Comparison of ENCODE assay signal across 15 cellular contexts in genomic region chr7:133339772-133340171, GRCh38.
DNase-seq lines count a peak whose midpoint lies in the region; ATAC-seq and TF ChIP-seq lines count a peak whose summit lies in the region.
"Had no signal": no experiment of that assay in that cellular context is flagged by ENCODE, and none has a peak within 500 bp of the region (broad histone marks: within the 10 kb centered on the region; RNA-seq: fewer than 3 reads in every experiment).

No MANE protein-coding gene starts in this region.

- H3K79me2 ChIP-seq in Karpas-422 (ENCODE audit: low read length), result peaks cover 14% of the 10 kb centered on the region
- H3K79me2 ChIP-seq in OCI-LY7 (ENCODE audit: insufficient read depth, low read depth, low read length), result no peaks in the 10 kb centered on the region; the same call in 1 of the 2 replicates

- H3K9me3 Mint-ChIP-seq in endodermal cell, result peaks cover 47% of the 10 kb centered on the region

- peak; percentile 5 for DNase-seq in CD1c-positive myeloid dendritic cell (ENCODE audit: extremely low spot score)
- DNase-seq in Karpas-422, result peak; percentile 63
- peak; percentile 5 for DNase-seq in OCI-LY7 (ENCODE audit: low spot score)
- no peak for DNase-seq in endodermal cell
- no peak for DNase-seq in substantia nigra (lab: John Stamatoyannopoulos, UW)
- no peak for DNase-seq in SHP77 (lab: John Stamatoyannopoulos, UW)
- DNase-seq in activated naive CD4-positive, alpha-beta T cell (lab: John Stamatoyannopoulos, UW), result no peak
- DNase-seq: 8988T; C1 segment of cervical spinal cord; CD4-positive, alpha-beta memory T cell; DMS79; IMR-90 had no signal

- TF ChIP-seq CTCF in OCI-LY7 (conservative IDR thresholded peaks at IDR 0.05; ENCODE audit: low read length), result no peak
- TF ChIP-seq CTCF in endodermal cell (conservative IDR thresholded peaks at IDR 0.05), result no peak

- BruUV-seq in OCI-LY7 (replicated peaks; lab: Mats Ljungman, UMichigan), result no TSS peak

- H3K9me3 ChIP-seq in Karpas-422 (ENCODE audit: low read length), result peaks cover 11% of the 10 kb centered on the region; the same call in 1 of the 2 replicates
- H3K9me3 ChIP-seq in OCI-LY7 (ENCODE audit: low read length), result peaks cover 17% of the 10 kb centered on the region; the same call in 1 of the 2 replicates
- peaks cover 47% of the 10 kb centered on the region for H3K9me3 ChIP-seq in endodermal cell (ENCODE audit: control insufficient read depth, low read length)

- H3K4me1 ChIP-seq in Karpas-422 (ENCODE audit: low read length) (no peaks in the 10 kb centered on the region), OCI-LY7 (ENCODE audit: insufficient read depth, low read length, poor library complexity, severe bottlenecking) (no peaks in the 10 kb centered on the region), endodermal cell (ENCODE audit: control insufficient read depth, insufficient read depth, low read length) (peaks cover 3% of the 10 kb centered on the region)

- H3K36me3 Mint-ChIP-seq in endodermal cell (ENCODE audit: low read depth), result peaks cover 50% of the 10 kb centered on the region

- no peak for ATAC-seq in HG03520 (IDR thresholded peaks at IDR 0.05; ENCODE audit: unreplicated experiment)
- ATAC-seq: HCT116 had no signal

- H3K4me3 ChIP-seq in Karpas-422 (ENCODE audit: low read length) (no peak overlapping the region), OCI-LY7 (ENCODE audit: low read depth, low read length, poor library complexity, severe bottlenecking) (no peak overlapping the region), endodermal cell (ENCODE audit: low read length) (peak overlapping the region; percentile 37)

- CTCF ChIA-PET in OCI-LY7 (lab: Charles Lee; ENCODE audit: unreplicated experiment), result no interaction called here

- H3K9ac ChIP-seq in Karpas-422 (ENCODE audit: low read length) (no peak overlapping the region), endodermal cell (ENCODE audit: extremely low read depth, low read length, poor library complexity, severe bottlenecking) (no peak overlapping the region)

- no peak overlapping the region for H3K4me3 Mint-ChIP-seq in endodermal cell
- H3K4me3 Mint-ChIP-seq: B cell had no signal

- POLR2A ChIA-PET in OCI-LY7 (lab: Charles Lee), result interaction anchor here (0.5 to 0.6 kb wide), 3 partner anchors 9 to 482 kb away, joined by 3 to 4 read pairs (median 4); no protein-coding TSS in a partner anchor

- H3K9me2 ChIP-seq in Karpas-422 (replicated peaks; ENCODE audit: insufficient read depth, low read length) (no peaks in the 10 kb centered on the region), OCI-LY7 (ENCODE audit: insufficient read depth, low read length) (no peaks in the 10 kb centered on the region)

- intact Hi-C loops in OCI-LY7 (cut with micrococcal nuclease; ENCODE audit: unreplicated experiment), result no loop called here

- no peak overlapping the region for H3K27ac Mint-ChIP-seq in endodermal cell
- H3K27ac Mint-ChIP-seq: B cell; CD4-positive, alpha-beta memory T cell had no signal

- peaks cover 33% of the 10 kb centered on the region for H3K4me1 Mint-ChIP-seq in endodermal cell
- H3K4me1 Mint-ChIP-seq: B cell had no signal

- H4K20me1 ChIP-seq in Karpas-422 (ENCODE audit: insufficient read depth, low read depth, low read length) (no peaks in the 10 kb centered on the region), OCI-LY7 (ENCODE audit: insufficient read depth, low read length) (no peaks in the 10 kb centered on the region)

- no peak overlapping the region for H2AFZ ChIP-seq in Karpas-422 (ENCODE audit: low read length)
- no peak overlapping the region for H2AFZ ChIP-seq in OCI-LY7 (ENCODE audit: low read length)

- no peaks in the 10 kb centered on the region for H3K27me3 Mint-ChIP-seq in endodermal cell (ENCODE audit: insufficient read depth)
- H3K27me3 Mint-ChIP-seq: B cell; CD4-positive, alpha-beta memory T cell had no signal

- H3K27me3 ChIP-seq in Karpas-422 (ENCODE audit: low read length) (no peaks in the 10 kb centered on the region), endodermal cell (ENCODE audit: control insufficient read depth, insufficient read depth, low read length, poor library complexity, severe bottlenecking) (no peaks in the 10 kb centered on the region)

- H3K27ac ChIP-seq in Karpas-422 (ENCODE audit: low read length) (no peak overlapping the region), OCI-LY7 (ENCODE audit: low read depth, low read length, poor library complexity, severe bottlenecking) (no peak overlapping the region), endodermal cell (ENCODE audit: low read depth, low read length) (no peak overlapping the region), substantia nigra (ENCODE audit: low read depth, low read length, poor library complexity, severe bottlenecking) (no peak overlapping the region)

- H3K36me3 ChIP-seq in Karpas-422 (ENCODE audit: insufficient read depth, low read length), result 0 out of 2 replicates have a peak, but pooled peaks cover 14% of the 10 kb centered on the region
- H3K36me3 ChIP-seq in OCI-LY7 (ENCODE audit: insufficient read depth, low read length), result peaks cover 6% of the 10 kb centered on the region; the same call in 1 of the 2 replicates
- H3K36me3 ChIP-seq in endodermal cell (ENCODE audit: control insufficient read depth, insufficient read depth, low read length), result peaks cover 17% of the 10 kb centered on the region

- no peak overlapping the region for H3K4me2 ChIP-seq in Karpas-422 (ENCODE audit: low read depth, low read length, poor library complexity, severe bottlenecking)
- H3K4me2 ChIP-seq in OCI-LY7 (ENCODE audit: low read length), result no peak overlapping the region

- 94% methylated on average over 2 of the region's 2 CpGs for WGBS in endodermal cell (ENCODE audit: insufficient coverage in 1 of 2, insufficient read length in 1 of 2), 2 experiments

Comparison
In these comparisons a context has a peak if more than half of its experiments do, and no peak if none do; other contexts are left out.
1. DNase-seq: peak in CD1c-positive myeloid dendritic cell (single experiment), Karpas-422 (single experiment) and OCI-LY7 (single experiment); none in endodermal cell (single experiment), substantia nigra (0 of 49), SHP77 (0 of 2) and activated naive CD4-positive, alpha-beta T cell (0 of 4).